13 cellular contexts compared by ENCODE assay signal in genomic region chr10:109203616-109204375, GRCh38.
"Had no signal": no experiment of that assay in that cellular context is flagged by ENCODE, and none has a peak within 500 bp of the region (broad histone marks: within the 10 kb centered on the region; RNA-seq: fewer than 3 reads in every experiment).

No MANE protein-coding gene starts in this region.

- H3K27ac Mint-ChIP-seq: activated CD4-positive, alpha-beta memory T cell treated with anti-CD3 and anti-CD28 coated beads, Interleukin-2, amount 10 ng/mL, durations not matched to agents 7 days and 5 days; activated CD4-positive, alpha-beta T cell treated with anti-CD3 and anti-CD28 coated beads for 36 hours; activated naive CD8-positive, alpha-beta T cell treated with anti-CD3 and anti-CD28 coated beads, Interleukin-2, amount 50 U/mL, for 24 hours; memory B cell; nephron had no signal

- H3K4me3 Mint-ChIP-seq: activated CD4-positive, alpha-beta memory T cell treated with anti-CD3 and anti-CD28 coated beads, Interleukin-2, amount 10 ng/mL, durations not matched to agents 7 days and 5 days; activated CD4-positive, alpha-beta T cell treated with anti-CD3 and anti-CD28 coated beads for 36 hours; activated naive CD8-positive, alpha-beta T cell treated with anti-CD3 and anti-CD28 coated beads, Interleukin-2, amount 50 U/mL, for 24 hours; memory B cell; nephron had no signal

- H3K4me3 ChIP-seq: colonic mucosa, left lung, thyroid gland had no signal

- H3K4me1 ChIP-seq: colonic mucosa, left lung, thyroid gland had no signal

- DNase-seq: activated CD4-positive, alpha-beta memory T cell treated with anti-CD3 and anti-CD28 coated beads, Interleukin-2, amount 10 ng/mL, durations not matched to agents 7 days and 5 days; activated CD4-positive, alpha-beta T cell treated with anti-CD3 and anti-CD28 coated beads for 36 hours; activated CD8-positive, alpha-beta memory T cell treated with anti-CD3 and anti-CD28 coated beads, Interleukin-2, amount 50 U/mL, for 4 hours; activated naive CD4-positive, alpha-beta T cell treated with Interleukin-2 at 50 U/mL for 16 hours; activated naive CD8-positive, alpha-beta T cell treated with anti-CD3 and anti-CD28 coated beads, Interleukin-2, amount 50 U/mL, for 24 hours; caudate nucleus; colonic mucosa; effector CD4-positive, alpha-beta T cell; left lung; T-helper 1 cell; thyroid gland had no signal

- H3K27me3 ChIP-seq: colonic mucosa, left lung, thyroid gland had no signal

- ATAC-seq: activated CD4-positive, alpha-beta T cell treated with anti-CD3 and anti-CD28 coated beads for 36 hours; activated naive CD8-positive, alpha-beta T cell treated with anti-CD3 and anti-CD28 coated beads, Interleukin-2, amount 50 U/mL, for 24 hours; left lung had no signal

- H3K4me1 Mint-ChIP-seq: activated CD4-positive, alpha-beta memory T cell treated with anti-CD3 and anti-CD28 coated beads, Interleukin-2, amount 10 ng/mL, durations not matched to agents 7 days and 5 days; activated CD4-positive, alpha-beta T cell treated with anti-CD3 and anti-CD28 coated beads for 36 hours; activated naive CD8-positive, alpha-beta T cell treated with anti-CD3 and anti-CD28 coated beads, Interleukin-2, amount 50 U/mL, for 24 hours; memory B cell; nephron had no signal

- H3K27me3 Mint-ChIP-seq: activated CD4-positive, alpha-beta memory T cell treated with anti-CD3 and anti-CD28 coated beads, Interleukin-2, amount 10 ng/mL, durations not matched to agents 7 days and 5 days; activated CD4-positive, alpha-beta T cell treated with anti-CD3 and anti-CD28 coated beads for 36 hours; activated naive CD8-positive, alpha-beta T cell treated with anti-CD3 and anti-CD28 coated beads, Interleukin-2, amount 50 U/mL, for 24 hours; memory B cell had no signal

- H3K9me3 ChIP-seq: colonic mucosa, thyroid gland had no signal

- H3K9me3 Mint-ChIP-seq: activated naive CD8-positive, alpha-beta T cell treated with anti-CD3 and anti-CD28 coated beads, Interleukin-2, amount 50 U/mL, for 24 hours; nephron had no signal

- H3K36me3 ChIP-seq: colonic mucosa, left lung, thyroid gland had no signal

- H3K36me3 Mint-ChIP-seq: memory B cell had no signal
